ENCODE assay signal across 20 cellular contexts in genomic region chr2:121472465-121472993, GRCh38. TPM values are rescaled to one million over a fixed set of nuclear protein-coding genes. Genes with fewer than 3 reads are reported as not detected.
A peak's percentile ranks its signal among the peaks of the same experiment; 100 is the strongest.
DNase-seq lines count a peak whose midpoint lies in the region; ATAC-seq and TF ChIP-seq lines count a peak whose summit lies in the region.
"Had no signal": no experiment of that assay in that cellular context is flagged by ENCODE, and none has a peak within 500 bp of the region (broad histone marks: within the 10 kb centered on the region; RNA-seq: fewer than 3 reads in every experiment).

No MANE protein-coding gene starts in this region.

- POLR2A ChIA-PET in activated CD8-positive, alpha-beta T cell treated with anti-CD3 and anti-CD28 coated beads, Interleukin-2, amount 10 ng/mL, durations not matched to agents 7 days and 5 days (lab: Charles Lee), result interaction anchor here (1.1 kb wide), 1 partner anchor 58 kb away, joined by 6 read pairs; the partner anchor contains the start of gene RNU4ATAC
- POLR2A ChIA-PET in T-cell (lab: Charles Lee), result no interaction called here

- H3K9me3 ChIP-seq in smooth muscle cell (replicated peaks; ENCODE audit: low read depth), result no peaks in the 10 kb centered on the region
- H3K9me3 ChIP-seq: right atrium auricular region had no signal

- peaks cover 14% of the 10 kb centered on the region for H3K4me1 Mint-ChIP-seq in activated naive CD8-positive, alpha-beta T cell treated with anti-CD3 and anti-CD28 coated beads for 36 hours
- peaks cover 18% of the 10 kb centered on the region for H3K4me1 Mint-ChIP-seq in activated naive CD8-positive, alpha-beta T cell treated with anti-CD3 and anti-CD28 coated beads, Interleukin-2, amount 50 U/mL, for 24 hours
- peaks cover 19% of the 10 kb centered on the region for H3K4me1 Mint-ChIP-seq in activated CD8-positive, alpha-beta T cell treated with anti-CD3 and anti-CD28 coated beads, Interleukin-2, amount 10 ng/mL, durations not matched to agents 7 days and 5 days (ENCODE audit: low read depth)
- H3K4me1 Mint-ChIP-seq in T-cell (peaks cover 23 to 49% (median 40%) of the 10 kb centered on the region in 3 donors), progenitor cell of endocrine pancreas (ENCODE audit: low read depth) (peaks cover 21% of the 10 kb centered on the region)

- H3K27me3 ChIP-seq in smooth muscle cell (ENCODE audit: low read depth), result no peaks in the 10 kb centered on the region
- H3K27me3 ChIP-seq: right atrium auricular region had no signal

- WGBS in smooth muscle cell (ENCODE audit: low lambda C conversion rate), result 48% methylated on average over 2 of the region's 2 CpGs

- H2AFZ ChIP-seq in smooth muscle cell (ENCODE audit: low read depth), result no peak overlapping the region
- H2AFZ ChIP-seq: PC-9 had no signal

- TF ChIP-seq CTCF in smooth muscle cell (IDR thresholded peaks at IDR 0.05; ENCODE audit: borderline replicate concordance, insufficient read depth, poor library complexity, severe bottlenecking) (no peak), progenitor cell of endocrine pancreas (IDR thresholded peaks at IDR 0.05; ENCODE audit: unreplicated experiment) (no peak)

- H3K36me3 ChIP-seq in smooth muscle cell (ENCODE audit: low read depth), result peaks cover 7% of the 10 kb centered on the region

- peak overlapping the region; percentile 11 for H3K27ac Mint-ChIP-seq in activated naive CD8-positive, alpha-beta T cell treated with anti-CD3 and anti-CD28 coated beads for 36 hours
- H3K27ac Mint-ChIP-seq in activated naive CD8-positive, alpha-beta T cell treated with anti-CD3 and anti-CD28 coated beads, Interleukin-2, amount 50 U/mL, for 24 hours, result no peak overlapping the region
- peak overlapping the region; percentile 32 for H3K27ac Mint-ChIP-seq in activated CD8-positive, alpha-beta T cell treated with anti-CD3 and anti-CD28 coated beads, Interleukin-2, amount 10 ng/mL, durations not matched to agents 7 days and 5 days
- peak overlapping the region in 1 of 2 donors; percentile 18 for H3K27ac Mint-ChIP-seq in T-cell
- H3K27ac Mint-ChIP-seq in progenitor cell of endocrine pancreas, result no peak overlapping the region

- no peak overlapping the region for H3K4me3 ChIP-seq in smooth muscle cell
- H3K4me3 ChIP-seq: PC-9, right atrium auricular region had no signal

- H3K27ac ChIP-seq in smooth muscle cell (ENCODE audit: low read depth), result peak overlapping the region; percentile 40
- H3K27ac ChIP-seq: PC-9, right atrium auricular region had no signal

- H3K9ac ChIP-seq in smooth muscle cell (ENCODE audit: low read depth), result no peak overlapping the region

- peaks cover 7% of the 10 kb centered on the region for H3K79me2 ChIP-seq in smooth muscle cell (ENCODE audit: low read depth)

- peaks cover 40% of the 10 kb centered on the region for H4K20me1 ChIP-seq in smooth muscle cell (ENCODE audit: low read depth)

- peaks cover 30% of the 10 kb centered on the region for H3K36me3 Mint-ChIP-seq in activated naive CD8-positive, alpha-beta T cell treated with anti-CD3 and anti-CD28 coated beads for 36 hours
- peaks cover 35% of the 10 kb centered on the region for H3K36me3 Mint-ChIP-seq in activated naive CD8-positive, alpha-beta T cell treated with anti-CD3 and anti-CD28 coated beads, Interleukin-2, amount 50 U/mL, for 24 hours (ENCODE audit: low read depth)
- peaks cover 38% of the 10 kb centered on the region for H3K36me3 Mint-ChIP-seq in activated CD8-positive, alpha-beta T cell treated with anti-CD3 and anti-CD28 coated beads, Interleukin-2, amount 10 ng/mL, durations not matched to agents 7 days and 5 days (ENCODE audit: low read depth)
- H3K36me3 Mint-ChIP-seq in T-cell (peaks cover 42% of the 10 kb centered on the region), progenitor cell of endocrine pancreas (ENCODE audit: insufficient read depth) (peaks cover 30% of the 10 kb centered on the region)

- H3K27me3 Mint-ChIP-seq in activated naive CD8-positive, alpha-beta T cell treated with anti-CD3 and anti-CD28 coated beads for 36 hours, result no peaks in the 10 kb centered on the region
- H3K27me3 Mint-ChIP-seq in activated naive CD8-positive, alpha-beta T cell treated with anti-CD3 and anti-CD28 coated beads, Interleukin-2, amount 50 U/mL, for 24 hours, result no peaks in the 10 kb centered on the region
- H3K27me3 Mint-ChIP-seq in activated CD8-positive, alpha-beta T cell treated with anti-CD3 and anti-CD28 coated beads, Interleukin-2, amount 10 ng/mL, durations not matched to agents 7 days and 5 days (ENCODE audit: low read depth), result no peaks in the 10 kb centered on the region
- H3K27me3 Mint-ChIP-seq in T-cell, result no peaks in the 10 kb centered on the region
- no peaks in the 10 kb centered on the region for H3K27me3 Mint-ChIP-seq in progenitor cell of endocrine pancreas

- no peak for DNase-seq in activated naive CD8-positive, alpha-beta T cell treated with anti-CD3 and anti-CD28 coated beads for 36 hours
- DNase-seq in activated naive CD8-positive, alpha-beta T cell treated with anti-CD3 and anti-CD28 coated beads, Interleukin-2, amount 50 U/mL, for 24 hours, result no peak
- no peak for DNase-seq in activated CD8-positive, alpha-beta T cell treated with anti-CD3 and anti-CD28 coated beads, Interleukin-2, amount 10 ng/mL, durations not matched to agents 7 days and 5 days
- DNase-seq in kidney tubule cell (ENCODE audit: low spot score) (peak; percentile 25), smooth muscle cell (lab: John Stamatoyannopoulos, UW; ENCODE audit: unreplicated experiment) (no peak), T-cell (no peak), progenitor cell of endocrine pancreas (ENCODE audit: low spot score, unreplicated experiment) (no peak)
- DNase-seq: activated CD4-positive, alpha-beta T cell treated with anti-CD3 and anti-CD28 coated beads for 1 hour; amygdala; Calu3; cortex of kidney; left colon; NCI-H2029; PC-9; stimulated activated CD4-positive, alpha-beta T cell treated with anti-CD3 and anti-CD28 coated beads, Interleukin-2, amount 100 ng/mL, for 48 hours; stimulated activated CD8-positive, alpha-beta memory T cell treated with anti-CD3 and anti-CD28 coated beads, Interleukin-4, amount 100 ng/mL, for 48 hours had no signal

- peaks cover 36% of the 10 kb centered on the region for H3K4me1 ChIP-seq in smooth muscle cell (ENCODE audit: low read depth)

- ATAC-seq in activated naive CD8-positive, alpha-beta T cell treated with anti-CD3 and anti-CD28 coated beads, Interleukin-2, amount 50 U/mL, for 24 hours, result no peak
- peak; percentile 23 for ATAC-seq in activated CD8-positive, alpha-beta T cell treated with anti-CD3 and anti-CD28 coated beads, Interleukin-2, amount 10 ng/mL, durations not matched to agents 7 days and 5 days
- ATAC-seq in GM21825 (IDR thresholded peaks at IDR 0.05; ENCODE audit: unreplicated experiment) (no peak), T-cell (replicated peaks in 1 of 4) (no peak)
- ATAC-seq: esophagus mucosa, left colon had no signal

- H3K4me2 ChIP-seq in smooth muscle cell, result no peak overlapping the region
- H3K4me2 ChIP-seq: PC-9 had no signal

- H3K9me3 Mint-ChIP-seq in activated naive CD8-positive, alpha-beta T cell treated with anti-CD3 and anti-CD28 coated beads for 36 hours, result no peaks in the 10 kb centered on the region
- H3K9me3 Mint-ChIP-seq in activated naive CD8-positive, alpha-beta T cell treated with anti-CD3 and anti-CD28 coated beads, Interleukin-2, amount 50 U/mL, for 24 hours, result no peaks in the 10 kb centered on the region
- no peaks in the 10 kb centered on the region for H3K9me3 Mint-ChIP-seq in activated CD8-positive, alpha-beta T cell treated with anti-CD3 and anti-CD28 coated beads, Interleukin-2, amount 10 ng/mL, durations not matched to agents 7 days and 5 days (ENCODE audit: insufficient read depth)
- H3K9me3 Mint-ChIP-seq in T-cell (no peaks in the 10 kb centered on the region), progenitor cell of endocrine pancreas (ENCODE audit: low read depth) (no peaks in the 10 kb centered on the region)

- H3K4me3 Mint-ChIP-seq in activated naive CD8-positive, alpha-beta T cell treated with anti-CD3 and anti-CD28 coated beads for 36 hours, result no peak overlapping the region
- H3K4me3 Mint-ChIP-seq in activated naive CD8-positive, alpha-beta T cell treated with anti-CD3 and anti-CD28 coated beads, Interleukin-2, amount 50 U/mL, for 24 hours, result no peak overlapping the region
- H3K4me3 Mint-ChIP-seq in activated CD8-positive, alpha-beta T cell treated with anti-CD3 and anti-CD28 coated beads, Interleukin-2, amount 10 ng/mL, durations not matched to agents 7 days and 5 days, result no peak overlapping the region
- H3K4me3 Mint-ChIP-seq in T-cell, result no peak overlapping the region
- H3K4me3 Mint-ChIP-seq in progenitor cell of endocrine pancreas (ENCODE audit: low read depth), result no peak overlapping the region

- no peaks in the 10 kb centered on the region for H3F3A ChIP-seq in smooth muscle cell (ENCODE audit: low read depth)

- CTCF ChIA-PET in activated CD8-positive, alpha-beta T cell treated with anti-CD3 and anti-CD28 coated beads, Interleukin-2, amount 10 ng/mL, durations not matched to agents 7 days and 5 days (lab: Charles Lee), result interaction anchor here (1.0 to 1.9 kb wide), 2 partner anchors 13 to 58 kb away, joined by 3 to 5 read pairs; partner anchors contain the start of gene RNU4ATAC
- CTCF ChIA-PET in T-cell (lab: Charles Lee), result no interaction called here

RNA-seq across cellular contexts. Expression of gene RNU4ATAC, which starts 58.2 kb away (rescaled TPM):
- not detected for total RNA-seq in activated naive CD8-positive, alpha-beta T cell treated with anti-CD3 and anti-CD28 coated beads for 36 hours
- not detected for total RNA-seq in activated CD8-positive, alpha-beta T cell treated with anti-CD3 and anti-CD28 coated beads, Interleukin-2, amount 10 ng/mL, durations not matched to agents 7 days and 5 days
- not detected in 2 replicates for total RNA-seq in smooth muscle cell
- 13.5 and 20.4 TPM in 2 replicates for polyA plus RNA-seq in smooth muscle cell
- total RNA-seq in T-cell, result not detected
- total RNA-seq in progenitor cell of endocrine pancreas, result not detected in 2 replicates
- total RNA-seq: Calu3, esophagus mucosa, left colon, PC-9, right atrium auricular region had no signal
- polyA plus RNA-seq: thymus had no signal

Comparison
In these comparisons a context has a peak if more than half of its experiments do, and no peak if none do; other contexts are left out.
1. H3K27ac Mint-ChIP-seq: peak in activated naive CD8-positive, alpha-beta T cell treated with anti-CD3 and anti-CD28 coated beads for 36 hours (single experiment) and activated CD8-positive, alpha-beta T cell treated with anti-CD3 and anti-CD28 coated beads, Interleukin-2, amount 10 ng/mL, durations not matched to agents 7 days and 5 days (single experiment); none in activated naive CD8-positive, alpha-beta T cell treated with anti-CD3 and anti-CD28 coated beads, Interleukin-2, amount 50 U/mL, for 24 hours (single experiment) and progenitor cell of endocrine pancreas (single experiment).